In genomic region chr17:77282524-77283515, GRCh38 we compare ENCODE assay signal across 9 cellular contexts.
A peak's percentile ranks its signal among the peaks of the same experiment; 100 is the strongest.
DNase-seq lines count a peak whose midpoint lies in the region; TF ChIP-seq lines count a peak whose summit lies in the region.
"Had no signal": no experiment of that assay in that cellular context is flagged by ENCODE, and none has a peak within 500 bp of the region (broad histone marks: within the 10 kb centered on the region; RNA-seq: fewer than 3 reads in every experiment).

No MANE protein-coding gene starts in this region.

- no peaks in the 10 kb centered on the region for H3K9me3 ChIP-seq in NT2/D1 (ENCODE audit: insufficient read depth, low read length)
- no peaks in the 10 kb centered on the region for H3K9me3 ChIP-seq in esophagus squamous epithelium
- no peaks in the 10 kb centered on the region for H3K9me3 ChIP-seq in skeletal muscle satellite cell (replicated peaks; ENCODE audit: low read length)
- no peaks in the 10 kb centered on the region for H3K9me3 ChIP-seq in effector memory CD4-positive, alpha-beta T cell (ENCODE audit: control insufficient read depth, low read length)
- H3K9me3 ChIP-seq in testis, result no peaks in the 10 kb centered on the region

- peaks cover 9% of the 10 kb centered on the region for H3K36me3 ChIP-seq in NT2/D1 (ENCODE audit: insufficient read depth, insufficient read length, low read length)
- H3K36me3 ChIP-seq in esophagus squamous epithelium, result no peaks in the 10 kb centered on the region
- no peaks in the 10 kb centered on the region for H3K36me3 ChIP-seq in skeletal muscle satellite cell (ENCODE audit: insufficient read depth, low read length)
- H3K36me3 ChIP-seq in effector memory CD4-positive, alpha-beta T cell (ENCODE audit: control insufficient read depth, insufficient read depth, low read length), result no peaks in the 10 kb centered on the region
- no peaks in the 10 kb centered on the region for H3K36me3 ChIP-seq in testis (ENCODE audit: low read depth, missing control alignments)

- TF ChIP-seq POLR2A in esophagus squamous epithelium (IDR thresholded peaks at IDR 0.05) (no peak), testis (IDR thresholded peaks at IDR 0.05) (no peak)

- peak; percentile 19 for DNase-seq in DMS153 (lab: John Stamatoyannopoulos, UW)
- DNase-seq in DMS153 treated with DMSO at 0.1 percent for 48 hours (lab: John Stamatoyannopoulos, UW; ENCODE audit: unreplicated experiment), result no peak
- no peak for DNase-seq in NT2/D1 (ENCODE audit: low read depth, low spot score)
- DNase-seq in esophagus squamous epithelium (lab: John Stamatoyannopoulos, UW), result no peak
- DNase-seq in SW 1271 (lab: John Stamatoyannopoulos, UW), result no peak
- no peak for DNase-seq in effector memory CD4-positive, alpha-beta T cell
- DNase-seq in testis, result no peak
- DNase-seq: anterior cingulate cortex had no signal

- 32 to 38% methylated on average over 13 to 21 of the region's 24 CpGs for WGBS in esophagus squamous epithelium, 2 donors
- 64 to 73% methylated on average over 19 to 24 of the region's 24 CpGs for WGBS in testis, 2 donors

- peaks cover 28% of the 10 kb centered on the region for H3K27me3 ChIP-seq in NT2/D1 (ENCODE audit: insufficient read depth, insufficient read length)
- peaks cover 0 to 15% (median 0%) of the 10 kb centered on the region in 4 donors for H3K27me3 ChIP-seq in esophagus squamous epithelium
- no peaks in the 10 kb centered on the region for H3K27me3 ChIP-seq in skeletal muscle satellite cell (ENCODE audit: control insufficient read depth, insufficient read depth, low read length)
- H3K27me3 ChIP-seq in effector memory CD4-positive, alpha-beta T cell (replicated peaks; ENCODE audit: control insufficient read depth, insufficient read depth, low read length, poor library complexity, severe bottlenecking), result peaks cover 6% of the 10 kb centered on the region
- H3K27me3 ChIP-seq in testis, result no peaks in the 10 kb centered on the region

- H3K4me1 ChIP-seq in NT2/D1 (ENCODE audit: insufficient read depth, insufficient read length), result peaks cover 45% of the 10 kb centered on the region
- peaks cover 42 to 82% (median 51%) of the 10 kb centered on the region in 3 donors for H3K4me1 ChIP-seq in esophagus squamous epithelium
- H3K4me1 ChIP-seq in skeletal muscle satellite cell (ENCODE audit: control insufficient read depth, insufficient read depth, low read length), result peaks cover 66% of the 10 kb centered on the region
- peaks cover 6% of the 10 kb centered on the region for H3K4me1 ChIP-seq in effector memory CD4-positive, alpha-beta T cell (ENCODE audit: control insufficient read depth, insufficient read depth, low read length, poor library complexity, severe bottlenecking)
- H3K4me1 ChIP-seq in testis, result peaks cover 14% of the 10 kb centered on the region

- intact Hi-C loops in esophagus squamous epithelium (cut with DNase I), result no loop called here
- intact Hi-C loops in testis (cut with DNase I; ENCODE audit: low total_unique reads), result no loop called here

- H3K4me3 ChIP-seq in NT2/D1 (ENCODE audit: insufficient read length, low read depth) (peak overlapping the region; percentile 95), esophagus squamous epithelium (peak overlapping the region; percentile 51 to 82 (median 70)), skeletal muscle satellite cell (ENCODE audit: low read length) (no peak overlapping the region), testis (no peak overlapping the region)
- H3K4me3 ChIP-seq in effector memory CD4-positive, alpha-beta T cell (ENCODE audit: insufficient read depth, low read depth, low read length, poor library complexity, severe bottlenecking), result no peak overlapping the region

- peak overlapping the region; percentile 76 to 89 (median 84) for H3K27ac ChIP-seq in esophagus squamous epithelium
- no peak overlapping the region for H3K27ac ChIP-seq in effector memory CD4-positive, alpha-beta T cell (ENCODE audit: insufficient read depth, low read length, poor library complexity, severe bottlenecking)
- H3K27ac ChIP-seq in testis, result no peak overlapping the region

- peak overlapping the region; percentile 92 for H3K9ac ChIP-seq in NT2/D1 (ENCODE audit: insufficient read length, low read depth)
- H3K9ac ChIP-seq in skeletal muscle satellite cell (ENCODE audit: low read depth, low read length), result no peak overlapping the region

- H3K4me2 ChIP-seq in skeletal muscle satellite cell (ENCODE audit: low read length), result peak overlapping the region; percentile 89

- no peak for TF ChIP-seq CTCF in esophagus squamous epithelium (IDR thresholded peaks at IDR 0.05)
- TF ChIP-seq CTCF in testis (IDR thresholded peaks at IDR 0.05), result no peak

Comparison
In these comparisons a context has a peak if more than half of its experiments do, and no peak if none do; other contexts are left out.
1. H3K4me3 ChIP-seq: peak in NT2/D1 (single experiment) and esophagus squamous epithelium (4 of 4); none in skeletal muscle satellite cell (single experiment), effector memory CD4-positive, alpha-beta T cell (single experiment) and testis (0 of 2).
2. H3K27ac ChIP-seq: peak in esophagus squamous epithelium (4 of 4); none in effector memory CD4-positive, alpha-beta T cell (single experiment) and testis (0 of 2).